Comparison of ENCODE assay signal across 20 cellular contexts in the genomic region with DNA sequence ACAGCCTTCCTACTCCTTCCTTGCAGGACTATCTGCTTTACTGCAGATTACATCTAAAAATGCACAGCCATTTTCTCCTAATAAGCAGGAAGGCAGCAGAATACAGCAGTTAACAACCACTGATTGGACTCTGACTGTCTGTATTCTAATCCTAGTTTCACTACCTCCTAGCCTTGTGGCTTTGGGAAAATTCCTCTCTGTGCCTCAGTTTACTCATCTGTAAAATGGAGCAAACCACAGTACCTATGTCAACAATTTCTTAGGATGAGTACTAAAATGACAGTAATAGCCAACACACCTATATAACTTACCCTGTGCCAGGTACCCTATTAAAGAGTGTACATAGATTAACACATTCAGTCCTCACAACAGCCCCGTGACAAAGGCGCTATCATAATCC.
"Had no signal": no experiment of that assay in that cellular context is flagged by ENCODE, and none has a peak within 500 bp of the region (broad histone marks: within the 10 kb centered on the region; RNA-seq: fewer than 3 reads in every experiment).

No MANE protein-coding gene starts in this region.

- H3K9me3 Mint-ChIP-seq: activated T-cell treated with anti-CD3 and anti-CD28 coated beads, Interleukin-2, amount 50 U/mL, for 4 hours had no signal

- H3K4me3 Mint-ChIP-seq: activated naive CD8-positive, alpha-beta T cell treated with anti-CD3 and anti-CD28 coated beads for 36 hours had no signal

- H3K27me3 ChIP-seq: brain microvascular endothelial cell, cardiac muscle cell, MG63 had no signal

- H3K36me3 ChIP-seq: brain microvascular endothelial cell, cardiac muscle cell, MG63 had no signal

- H3K27me3 Mint-ChIP-seq: activated CD4-positive, alpha-beta T cell treated with anti-CD3 and anti-CD28 coated beads, Interleukin-2, amount 10 ng/mL, durations not matched to agents 24 days and 14 days; activated naive CD8-positive, alpha-beta T cell treated with anti-CD3 and anti-CD28 coated beads for 36 hours had no signal

- H3K4me3 ChIP-seq: cardiac muscle cell, MG63 had no signal

- ATAC-seq: SK-N-SH treated with all-trans-retinoic acid at 6 μM for 48 hours had no signal

- DNase-seq: activated CD4-positive, alpha-beta T cell treated with anti-CD3 and anti-CD28 coated beads, Interleukin-2, amount 10 ng/mL, durations not matched to agents 24 days and 14 days; activated CD8-positive, alpha-beta memory T cell treated with anti-CD3 and anti-CD28 coated beads, Interleukin-2, amount 50 U/mL, for 48 hours; activated naive CD8-positive, alpha-beta T cell treated with anti-CD3 and anti-CD28 coated beads for 36 hours; activated T-cell treated with anti-CD3 and anti-CD28 coated beads, Interleukin-2, amount 50 U/mL, for 4 hours; brain microvascular endothelial cell; IMR-90; KG1; MG63; MV-4-11; NCI-H1092 treated with DMSO at 0.1 percent for 48 hours; NCI-H1417 treated with DMSO at 0.1 percent for 48 hours; NCI-H1694; NCI-H2029; NCI-H2107; NCI-H226; NCI-H526 treated with DMSO at 0.1 percent for 48 hours; NCI-H82; SW 1271 had no signal

- H3K27ac ChIP-seq: brain microvascular endothelial cell had no signal

- H3K9me3 ChIP-seq: MG63 had no signal
